8 cellular contexts compared by ENCODE assay signal in the genomic region with DNA sequence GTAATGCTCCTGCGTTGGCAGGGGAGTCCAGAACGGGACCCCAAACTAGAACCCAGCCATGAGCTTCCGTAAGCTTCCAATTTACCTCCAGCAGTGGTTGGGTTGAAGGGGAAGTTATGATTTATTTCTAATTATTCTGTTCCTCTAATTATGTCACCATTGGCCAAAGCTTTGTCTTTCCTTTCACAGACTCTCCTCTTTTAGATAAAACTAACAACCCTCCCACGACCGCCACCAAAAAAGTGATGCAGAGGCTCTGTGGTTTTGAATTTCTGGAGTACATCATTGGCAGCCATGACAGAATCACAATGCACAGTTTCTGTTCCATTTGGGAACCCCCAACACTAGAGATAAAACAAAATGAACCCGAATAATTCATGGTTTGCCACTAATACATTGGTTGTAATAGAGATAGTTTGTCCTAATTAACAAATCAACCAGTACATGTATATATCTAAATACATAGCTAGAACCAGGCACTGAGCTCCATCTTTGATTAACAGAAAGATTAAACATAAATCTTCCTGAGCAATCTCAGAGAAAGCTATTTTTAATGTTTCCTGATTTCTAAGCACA.
DNase-seq lines count a peak whose midpoint lies in the region; ATAC-seq and TF ChIP-seq lines count a peak whose summit lies in the region.

No MANE protein-coding gene starts in this region.

- H3K27me3 ChIP-seq in heart right ventricle (no peaks in the 10 kb centered on the region), spleen (replicated peaks in 1 of 7) (no peaks in the 10 kb centered on the region)

- peaks cover 45% of the 10 kb centered on the region for H3K4me1 Mint-ChIP-seq in activated CD4-positive, alpha-beta memory T cell treated with anti-CD3 and anti-CD28 coated beads for 36 hours (ENCODE audit: low read depth)

- H3K4me3 ChIP-seq in heart right ventricle = peak overlapping the region; percentile 3 to 92 (median 80)
- peak overlapping the region; percentile 35 for H3K4me3 ChIP-seq in fibroblast of mammary gland (ENCODE audit: control insufficient read depth, low read depth, low read length)
- peak overlapping the region; percentile 43 to 86 (median 69) for H3K4me3 ChIP-seq in spleen

- H3K36me3 ChIP-seq in heart right ventricle = peaks cover 0 to 5% (median 0%) of the 10 kb centered on the region in 9 donors
- H3K36me3 ChIP-seq in spleen = peaks cover 0 to 18% (median 0%) of the 10 kb centered on the region in 6 donors

- H3K27me3 Mint-ChIP-seq in activated CD4-positive, alpha-beta memory T cell treated with anti-CD3 and anti-CD28 coated beads for 36 hours = no peaks in the 10 kb centered on the region

- intact Hi-C loops in heart right ventricle (cut with DNase I) = loop anchor here in 4 of 10 donors (2.0 to 10.0 kb wide), 8 partner anchors 22 to 231 kb away; partner anchors contain the start of gene ETS1 (in 1 of the 4)
- intact Hi-C loops in Right ventricle myocardium inferior (cut with DNase I) = loop anchor here (1.0 to 5.0 kb wide), 5 partner anchors 25 to 104 kb away; no protein-coding TSS in a partner anchor
- intact Hi-C loops in activated CD4-positive, alpha-beta memory T cell treated with anti-CD3 and anti-CD28 coated beads for 36 hours (cut with micrococcal nuclease) = loop anchor here (1.0 to 2.0 kb wide), 8 partner anchors 16 to 472 kb away; no protein-coding TSS in a partner anchor
- intact Hi-C loops in spleen (cut with DNase I; ENCODE audit: low total_unique reads) = no loop called here

- DNase-seq in heart right ventricle = no peak
- DNase-seq in Right ventricle myocardium inferior (ENCODE audit: missing footprints) = no peak
- DNase-seq in activated CD4-positive, alpha-beta memory T cell treated with anti-CD3 and anti-CD28 coated beads for 36 hours = peak; percentile 84
- no peak for DNase-seq in fibroblast of mammary gland (ENCODE audit: low read depth)
- DNase-seq in spleen = no peak
- DNase-seq in germinal center (ENCODE audit: low spot score) = no peak

- peak overlapping the region; percentile 96 for H3K27ac Mint-ChIP-seq in activated CD4-positive, alpha-beta memory T cell treated with anti-CD3 and anti-CD28 coated beads for 36 hours

- peaks cover 38% of the 10 kb centered on the region for H3K36me3 Mint-ChIP-seq in activated CD4-positive, alpha-beta memory T cell treated with anti-CD3 and anti-CD28 coated beads for 36 hours

- TF ChIP-seq CTCF in heart right ventricle (IDR thresholded peaks at IDR 0.05) (no peak), fibroblast of mammary gland (conservative IDR thresholded peaks at IDR 0.05; ENCODE audit: control insufficient read depth, insufficient read depth, low read depth, low read length) (no peak), spleen (IDR thresholded peaks at IDR 0.05 in 8 of 11, conservative IDR thresholded peaks at IDR 0.05 in 3 of 11) (no peak)

- H3K9me3 ChIP-seq in heart right ventricle (no peaks in the 10 kb centered on the region), spleen (no peaks in the 10 kb centered on the region)

- H3K27ac ChIP-seq in heart right ventricle (peak overlapping the region; percentile 91 to 99 (median 98)), spleen (peak overlapping the region; percentile 95 to 99 (median 99))

- ATAC-seq in heart right ventricle (no peak), Right ventricle myocardium inferior (no peak), HG03520 (IDR thresholded peaks at IDR 0.05; ENCODE audit: unreplicated experiment) (no peak), HG03139 (IDR thresholded peaks at IDR 0.05; ENCODE audit: unreplicated experiment) (no peak)

- CTCF ChIA-PET in activated CD4-positive, alpha-beta memory T cell treated with anti-CD3 and anti-CD28 coated beads for 36 hours (lab: Charles Lee) = interaction anchor here (0.7 to 3.8 kb wide), 11 partner anchors 14 to 234 kb away, joined by 3 to 17 read pairs (median 4); partner anchors contain the start of gene FLI1

- POLR2A ChIA-PET in activated CD4-positive, alpha-beta memory T cell treated with anti-CD3 and anti-CD28 coated beads for 36 hours (lab: Charles Lee) = interaction anchor here (0.6 to 20.0 kb wide), 29 partner anchors 18 to 307 kb away, joined by 3 to 600 read pairs (median 4); no protein-coding TSS in a partner anchor

- no peak for TF ChIP-seq POLR2A in spleen (IDR thresholded peaks at IDR 0.05)

- H3K4me1 ChIP-seq in heart right ventricle = peaks cover 3 to 80% (median 58%) of the 10 kb centered on the region in 9 donors
- H3K4me1 ChIP-seq in spleen = peaks cover 37 to 92% (median 57%) of the 10 kb centered on the region in 6 donors

- WGBS in heart right ventricle, 2 donors = 25 to 38% methylated on average over 6 of the region's 6 CpGs
- 10 to 17% (median 14%) methylated on average over 6 of the region's 6 CpGs for WGBS in spleen, 5 donors

- no peaks in the 10 kb centered on the region for H3K9me3 Mint-ChIP-seq in activated CD4-positive, alpha-beta memory T cell treated with anti-CD3 and anti-CD28 coated beads for 36 hours

- H3K4me3 Mint-ChIP-seq in activated CD4-positive, alpha-beta memory T cell treated with anti-CD3 and anti-CD28 coated beads for 36 hours = peak overlapping the region; percentile 97
